In genomic region chr11:70233511-70233919, GRCh38 we compare ENCODE assay signal across 13 cellular contexts. TPM values are rescaled to one million over a fixed set of nuclear protein-coding genes. Genes with fewer than 3 reads are reported as not detected.
DNase-seq lines count a peak whose midpoint lies in the region; ATAC-seq and TF ChIP-seq lines count a peak whose summit lies in the region.
"Had no signal": no experiment of that assay in that cellular context is flagged by ENCODE, and none has a peak within 500 bp of the region (broad histone marks: within the 10 kb centered on the region; RNA-seq: fewer than 3 reads in every experiment).

No MANE protein-coding gene starts in this region.

- in situ Hi-C loops in GM13977 (cut with MboI; ENCODE audit: low pct_unique_long_range_greater_than_20kb, low sequenced_read_pairs, unreplicated experiment) = no loop called here

- ATAC-seq in HG03442 (IDR thresholded peaks at IDR 0.05; ENCODE audit: unreplicated experiment) = no peak

- no peak overlapping the region for H3K4me3 ChIP-seq in SJSA1
- no peak overlapping the region for H3K4me3 ChIP-seq in fibroblast of the aortic adventitia (ENCODE audit: low read depth, low read length)
- H3K4me3 ChIP-seq: skin epidermis had no signal

- TF ChIP-seq CTCF in GM13977 (IDR thresholded peaks at IDR 0.05; ENCODE audit: extremely low read depth, insufficient read depth, missing control alignments) = no peak
- TF ChIP-seq CTCF in fibroblast of the aortic adventitia (IDR thresholded peaks at IDR 0.05; ENCODE audit: insufficient read depth, low read length) = no peak

- peak; percentile 99 for DNase-seq in A172 (ENCODE audit: low spot score)
- peak; percentile 51 for DNase-seq in GM13977 (ENCODE audit: low spot score)
- DNase-seq in SJSA1 (ENCODE audit: low read depth in 1 of 2, low spot score in 2 of 2) = peak; percentile 93 to 97
- peak; percentile 76 for DNase-seq in fibroblast of the aortic adventitia (ENCODE audit: low read depth)
- DNase-seq in NCI-H2029 treated with DMSO at 0.1 percent for 48 hours (lab: John Stamatoyannopoulos, UW) = no peak
- DNase-seq in stimulated activated CD4-positive, alpha-beta T cell treated with anti-CD3 and anti-CD28 coated beads, Interleukin-2, amount 100 ng/mL, for 48 hours = no peak
- no peak for DNase-seq in activated gamma-delta T cell (lab: John Stamatoyannopoulos, UW)
- DNase-seq: activated CD8-positive, alpha-beta memory T cell treated with anti-CD3 and anti-CD28 coated beads, Interleukin-2, amount 50 U/mL, for 48 hours; COR-L47; SHP77; substantia nigra had no signal

- no peaks in the 10 kb centered on the region for H3K9me3 ChIP-seq in SJSA1 (replicated peaks)

- no peaks in the 10 kb centered on the region for H3K36me3 ChIP-seq in SJSA1

- peak overlapping the region; percentile 39; the same call in 1 of the 2 replicates for H3K27ac ChIP-seq in SJSA1
- H3K27ac ChIP-seq: skin epidermis had no signal

- no peaks in the 10 kb centered on the region for H3K27me3 ChIP-seq in SJSA1 (replicated peaks)

- peaks cover 45% of the 10 kb centered on the region for H3K4me1 ChIP-seq in SJSA1 (replicated peaks)

RNA-seq across cellular contexts. Expression of gene FADD, which starts 30.4 kb away (rescaled TPM):
- total RNA-seq in A172 (2014; rRNA removed; shearing (Covaris generic)) = 66.0 and 69.0 TPM in 2 replicates
- total RNA-seq in SJSA1 (2014; rRNA removed; shearing (Covaris generic)) = 121 and 147 TPM in 2 replicates
- total RNA-seq in fibroblast of the aortic adventitia (ENCODE audit: low replicate concordance) = 21.8 and 30.8 TPM in 2 replicates

RNA-seq across cellular contexts. Expression of gene PPFIA1, which starts 37.0 kb away (rescaled TPM):
- 51.5 and 65.9 TPM in 2 replicates for total RNA-seq in A172 (2014; rRNA removed; shearing (Covaris generic))
- total RNA-seq in SJSA1 (2014; rRNA removed; shearing (Covaris generic)) = 106 and 111 TPM in 2 replicates
- 36.3 and 37.1 TPM in 2 replicates for total RNA-seq in fibroblast of the aortic adventitia (ENCODE audit: low replicate concordance)

Comparison
In these comparisons a context has a peak if more than half of its experiments do, and no peak if none do; other contexts are left out.
1. DNase-seq: peak in A172 (single experiment), GM13977 (single experiment), SJSA1 (2 of 2) and fibroblast of the aortic adventitia (single experiment); none in NCI-H2029 treated with DMSO at 0.1 percent for 48 hours (single experiment), stimulated activated CD4-positive, alpha-beta T cell treated with anti-CD3 and anti-CD28 coated beads, Interleukin-2, amount 100 ng/mL, for 48 hours (0 of 2) and activated gamma-delta T cell (single experiment).